8 cellular contexts compared by ENCODE assay signal in the genomic region with DNA sequence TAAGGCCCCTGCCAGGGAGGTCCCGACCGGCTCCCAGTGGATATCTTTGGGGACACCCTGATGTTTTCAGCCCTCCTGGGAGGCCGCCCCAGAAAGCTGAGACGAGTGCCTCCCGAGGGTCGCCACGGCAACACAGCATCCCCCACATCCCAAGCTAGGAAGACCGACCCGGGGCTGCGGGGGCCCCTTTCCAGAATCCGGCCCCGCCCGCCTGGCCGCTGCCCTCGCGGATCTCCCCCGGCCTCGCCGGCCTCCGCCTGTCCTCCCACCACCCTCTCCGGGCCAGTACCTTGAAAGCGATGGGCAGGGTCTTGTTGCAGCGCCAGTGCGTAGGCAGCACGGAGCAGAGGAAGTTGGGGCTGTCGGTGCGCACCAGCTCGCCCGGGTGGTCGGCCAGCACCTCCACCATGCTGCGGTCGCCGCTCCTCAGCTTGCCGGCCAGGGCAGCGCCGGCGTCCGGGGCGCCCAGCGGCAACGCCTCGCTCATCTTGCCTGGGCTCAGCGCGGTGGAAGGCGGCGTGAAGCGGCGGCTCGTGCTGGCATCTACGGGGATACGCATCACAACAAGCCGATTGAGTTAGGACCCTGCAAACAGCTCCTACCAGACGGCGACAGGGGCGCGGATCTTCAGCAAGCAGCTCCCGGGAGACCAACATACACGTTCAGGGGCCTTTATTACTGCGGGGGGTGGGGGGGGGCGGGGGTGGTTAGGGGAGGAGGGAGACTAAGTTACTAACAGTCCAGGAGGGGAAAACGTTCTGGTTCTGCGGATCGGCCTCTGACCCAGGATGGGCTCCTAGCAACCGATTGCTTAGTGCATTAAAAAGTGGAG.
A peak's percentile ranks its signal among the peaks of the same experiment; 100 is the strongest.
DNase-seq lines count a peak whose midpoint lies in the region; ATAC-seq and TF ChIP-seq lines count a peak whose summit lies in the region.

No MANE protein-coding gene starts in this region.

- DNase-seq in NCI-H2029 treated with DMSO at 0.1 percent for 48 hours (lab: John Stamatoyannopoulos, UW) (peak; percentile 31), NCI-H2029 (lab: John Stamatoyannopoulos, UW) (no peak), WTC11 (ENCODE audit: low spot score) (peak; percentile 46), epithelial cell of proximal tubule (ENCODE audit: low read depth) (no peak), hippocampal formation (lab: John Stamatoyannopoulos, UW) (no peak), midbrain (lab: John Stamatoyannopoulos, UW) (no peak), MV-4-11 (lab: John Stamatoyannopoulos, UW) (no peak)
- peak in 5 of 9 donors; percentile 10 to 41 (median 17) for DNase-seq in naive thymus-derived CD4-positive, alpha-beta T cell

- H3K9me3 Mint-ChIP-seq in WTC11: no peaks in the 10 kb centered on the region
- H3K9me3 Mint-ChIP-seq in naive thymus-derived CD4-positive, alpha-beta T cell: peaks cover 0 to 3% (median 0%) of the 10 kb centered on the region in 11 donors

- CTCF ChIA-PET in WTC11 (lab: Charles Lee): interaction anchor here (0.6 to 6.5 kb wide), 9 partner anchors 29 to 621 kb away, joined by 3 to 80 read pairs (median 4); no protein-coding TSS in a partner anchor
- CTCF ChIA-PET in naive thymus-derived CD4-positive, alpha-beta T cell (lab: Charles Lee): interaction anchor here (0.7 to 8.7 kb wide), 7 partner anchors 12 to 513 kb away, joined by 3 to 71 read pairs (median 7); a partner anchor contains a TSS

- intact Hi-C loops in naive thymus-derived CD4-positive, alpha-beta T cell (cut with micrococcal nuclease): loop anchor here (2.0 to 10.0 kb wide), 9 partner anchors 84 to 1246 kb away; a partner anchor contains a TSS

- peaks cover 84% of the 10 kb centered on the region for H3K27me3 Mint-ChIP-seq in WTC11 (ENCODE audit: low read depth)
- H3K27me3 Mint-ChIP-seq in naive thymus-derived CD4-positive, alpha-beta T cell: peaks cover 0 to 13% (median 0%) of the 10 kb centered on the region in 5 donors

- POLR2A ChIA-PET in WTC11 (lab: Charles Lee): interaction anchor here (0.9 to 1.1 kb wide), 2 partner anchors 19 to 141 kb away, joined by 3 read pairs; no protein-coding TSS in a partner anchor
- POLR2A ChIA-PET in naive thymus-derived CD4-positive, alpha-beta T cell (lab: Charles Lee): interaction anchor here (0.6 to 3.7 kb wide), 12 partner anchors 12 to 642 kb away, joined by 3 to 51 read pairs (median 5); no protein-coding TSS in a partner anchor

- no peaks in the 10 kb centered on the region for H3K9me3 ChIP-seq in naive thymus-derived CD4-positive, alpha-beta T cell (ENCODE audit: control insufficient read depth in 2 of 3, low read length in 3 of 3)

- H3K27me3 ChIP-seq in naive thymus-derived CD4-positive, alpha-beta T cell (ENCODE audit: control insufficient read depth in 2 of 2, insufficient read depth in 2 of 2, low read length in 2 of 2): no peaks in the 10 kb centered on the region

- no peaks in the 10 kb centered on the region for H3K36me3 Mint-ChIP-seq in WTC11
- H3K36me3 Mint-ChIP-seq in naive thymus-derived CD4-positive, alpha-beta T cell: peaks cover 0 to 14% (median 5%) of the 10 kb centered on the region in 5 donors

- H3K4me1 ChIP-seq in naive thymus-derived CD4-positive, alpha-beta T cell (ENCODE audit: control insufficient read depth in 2 of 2, insufficient read depth in 2 of 2, low read length in 2 of 2): peaks cover 21 to 29% of the 10 kb centered on the region in 2 donors

- H3K4me3 Mint-ChIP-seq in WTC11: peak overlapping the region; percentile 87
- H3K4me3 Mint-ChIP-seq in naive thymus-derived CD4-positive, alpha-beta T cell: peak overlapping the region; percentile 86 to 100 (median 96)

- peaks cover 0 to 5% (median 0%) of the 10 kb centered on the region in 3 experiments for H3K36me3 ChIP-seq in naive thymus-derived CD4-positive, alpha-beta T cell (ENCODE audit: control insufficient read depth in 2 of 3, insufficient read depth in 3 of 3, low read length in 3 of 3)

- no peak for ATAC-seq in WTC11
- ATAC-seq in naive thymus-derived CD4-positive, alpha-beta T cell: no peak

- H3K27ac Mint-ChIP-seq in WTC11: no peak overlapping the region
- peak overlapping the region; percentile 54 to 100 (median 99) for H3K27ac Mint-ChIP-seq in naive thymus-derived CD4-positive, alpha-beta T cell

- TF ChIP-seq CTCF in WTC11 (IDR thresholded peaks at IDR 0.05) (no peak), epithelial cell of proximal tubule (conservative IDR thresholded peaks at IDR 0.05; ENCODE audit: low read depth, low read length) (no peak)

- H3K27ac ChIP-seq in naive thymus-derived CD4-positive, alpha-beta T cell (ENCODE audit: low read depth, low read length): peak overlapping the region; percentile 31

- H3K4me3 ChIP-seq in epithelial cell of proximal tubule (ENCODE audit: low read depth, low read length): peak overlapping the region; percentile 92
- H3K4me3 ChIP-seq in naive thymus-derived CD4-positive, alpha-beta T cell (ENCODE audit: low read length): peak overlapping the region; percentile 72

- peaks cover 30% of the 10 kb centered on the region for H3K4me1 Mint-ChIP-seq in WTC11
- peaks cover 31 to 70% (median 64%) of the 10 kb centered on the region in 7 donors for H3K4me1 Mint-ChIP-seq in naive thymus-derived CD4-positive, alpha-beta T cell

TF ChIP-seq in WTC11, 78 proteins besides CTCF, POLR2A, EP300 and RAD21:
- TF ChIP-seq PRRX2 (CRISPR knock-in tag; IDR thresholded peaks at IDR 0.05): no peak
- TF ChIP-seq, protein P1, sequence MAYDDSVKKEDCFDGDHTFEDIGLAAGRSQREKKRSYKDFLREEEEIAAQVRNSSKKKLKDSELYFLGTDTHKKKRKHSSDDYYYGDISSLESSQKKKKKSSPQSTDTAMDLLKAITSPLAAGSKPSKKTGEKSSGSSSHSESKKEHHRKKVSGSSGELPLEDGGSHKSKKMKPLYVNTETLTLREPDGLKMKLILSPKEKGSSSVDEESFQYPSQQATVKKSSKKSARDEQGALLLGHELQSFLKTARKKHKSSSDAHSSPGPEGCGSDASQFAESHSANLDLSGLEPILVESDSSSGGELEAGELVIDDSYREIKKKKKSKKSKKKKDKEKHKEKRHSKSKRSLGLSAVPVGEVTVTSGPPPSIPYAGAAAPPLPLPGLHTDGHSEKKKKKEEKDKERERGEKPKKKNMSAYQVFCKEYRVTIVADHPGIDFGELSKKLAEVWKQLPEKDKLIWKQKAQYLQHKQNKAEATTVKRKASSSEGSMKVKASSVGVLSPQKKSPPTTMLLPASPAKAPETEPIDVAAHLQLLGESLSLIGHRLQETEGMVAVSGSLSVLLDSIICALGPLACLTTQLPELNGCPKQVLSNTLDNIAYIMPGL (CRISPR knock-in tag; IDR thresholded peaks at IDR 0.05): 0 out of 2 replicates have a peak, but pooled peaks have one; percentile 21
- TF ChIP-seq, protein P2, sequence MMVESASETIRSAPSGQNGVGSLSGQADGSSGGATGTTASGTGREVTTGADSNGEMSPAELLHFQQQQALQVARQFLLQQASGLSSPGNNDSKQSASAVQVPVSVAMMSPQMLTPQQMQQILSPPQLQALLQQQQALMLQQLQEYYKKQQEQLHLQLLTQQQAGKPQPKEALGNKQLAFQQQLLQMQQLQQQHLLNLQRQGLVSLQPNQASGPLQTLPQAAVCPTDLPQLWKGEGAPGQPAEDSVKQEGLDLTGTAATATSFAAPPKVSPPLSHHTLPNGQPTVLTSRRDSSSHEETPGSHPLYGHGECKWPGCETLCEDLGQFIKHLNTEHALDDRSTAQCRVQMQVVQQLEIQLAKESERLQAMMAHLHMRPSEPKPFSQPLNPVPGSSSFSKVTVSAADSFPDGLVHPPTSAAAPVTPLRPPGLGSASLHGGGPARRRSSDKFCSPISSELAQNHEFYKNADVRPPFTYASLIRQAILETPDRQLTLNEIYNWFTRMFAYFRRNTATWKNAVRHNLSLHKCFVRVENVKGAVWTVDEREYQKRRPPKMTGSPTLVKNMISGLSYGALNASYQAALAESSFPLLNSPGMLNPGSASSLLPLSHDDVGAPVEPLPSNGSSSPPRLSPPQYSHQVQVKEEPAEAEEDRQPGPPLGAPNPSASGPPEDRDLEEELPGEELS (CRISPR knock-in tag; IDR thresholded peaks at IDR 0.05): peak; percentile 50; the same call in 1 of the 2 replicates

Comparison
In these comparisons a context has a peak if more than half of its experiments do, and no peak if none do; other contexts are left out.
1. DNase-seq: peak in NCI-H2029 treated with DMSO at 0.1 percent for 48 hours (single experiment), WTC11 (single experiment) and naive thymus-derived CD4-positive, alpha-beta T cell (5 of 9); none in NCI-H2029 (single experiment), epithelial cell of proximal tubule (single experiment), hippocampal formation (0 of 2), midbrain (single experiment) and MV-4-11 (single experiment).